Comparison of ENCODE assay signal across 8 cellular contexts in the genomic region with DNA sequence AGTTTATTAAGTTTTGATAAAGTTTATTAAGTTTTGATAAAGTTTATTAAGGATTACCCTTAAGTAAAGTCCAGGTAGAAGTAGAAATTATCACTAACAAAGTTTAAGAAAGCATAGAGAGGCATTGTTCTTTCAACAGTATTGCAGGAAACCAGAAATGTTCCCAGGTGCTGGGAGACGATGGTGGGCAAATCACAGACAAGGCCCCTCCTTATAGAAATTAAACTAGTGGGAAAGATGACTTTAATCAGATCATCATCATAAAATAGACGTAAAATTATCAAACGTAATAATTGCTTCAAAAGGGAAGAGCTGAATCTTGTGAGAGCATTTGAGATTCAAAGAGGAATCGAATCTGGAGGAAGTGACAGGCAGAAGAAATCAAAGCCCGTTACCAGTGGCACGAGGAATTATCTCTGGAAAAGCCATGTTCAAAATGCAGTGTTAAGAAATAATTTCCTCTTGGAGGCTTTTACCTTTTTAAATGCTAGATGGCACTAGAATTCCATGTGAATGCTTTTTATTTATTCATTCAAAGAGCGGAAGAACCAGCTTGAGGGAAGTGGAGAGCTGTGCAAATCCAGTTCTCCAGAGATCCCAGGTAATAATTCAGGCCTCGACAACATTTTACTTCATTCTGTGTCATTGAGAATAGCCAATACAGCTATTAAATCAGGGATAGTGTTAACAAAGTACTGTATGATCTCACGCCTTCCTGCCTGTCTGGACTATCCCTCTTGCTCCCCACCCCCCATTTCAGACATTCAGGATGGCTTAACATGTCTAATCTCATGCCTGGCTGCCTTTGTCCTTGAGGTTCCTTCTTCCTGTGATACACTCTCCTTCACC. TPM values are rescaled to one million over a fixed set of nuclear protein-coding genes. Genes with fewer than 3 reads are reported as not detected.
DNase-seq lines count a peak whose midpoint lies in the region; ATAC-seq and TF ChIP-seq lines count a peak whose summit lies in the region.

No MANE protein-coding gene starts in this region.

- TF ChIP-seq POLR2A in ovary (IDR thresholded peaks at IDR 0.05): no peak

- no peaks in the 10 kb centered on the region for H3K9me3 Mint-ChIP-seq in activated CD4-positive, alpha-beta memory T cell treated with anti-CD3 and anti-CD28 coated beads for 36 hours

- peak; percentile 5 to 73 (median 30) for DNase-seq in NCI-H1417 (lab: John Stamatoyannopoulos, UW)
- DNase-seq in NCI-H1417 treated with DMSO at 0.1 percent for 48 hours (lab: John Stamatoyannopoulos, UW): no peak
- DNase-seq in NAMALWA (ENCODE audit: low spot score): peak; percentile 12
- no peak for DNase-seq in activated CD4-positive, alpha-beta memory T cell treated with anti-CD3 and anti-CD28 coated beads for 36 hours
- DNase-seq in foreskin fibroblast: peak in 1 of 2 donors; percentile 68
- DNase-seq in ovary: no peak
- no peak for DNase-seq in stimulated activated CD4-positive, alpha-beta T cell treated with anti-CD3 and anti-CD28 coated beads, Interleukin-2, amount 100 ng/mL, for 24 hours

- H3K4me1 Mint-ChIP-seq in activated CD4-positive, alpha-beta memory T cell treated with anti-CD3 and anti-CD28 coated beads for 36 hours (ENCODE audit: low read depth): peaks cover 45% of the 10 kb centered on the region

- TF ChIP-seq EP300 in ovary (IDR thresholded peaks at IDR 0.05): no peak

- intact Hi-C loops in activated CD4-positive, alpha-beta memory T cell treated with anti-CD3 and anti-CD28 coated beads for 36 hours (cut with micrococcal nuclease): loop anchor here (2.0 to 10.0 kb wide), 8 partner anchors 45 to 703 kb away; a partner anchor contains a TSS
- intact Hi-C loops in ovary (cut with DNase I): loop anchor here (1.0 to 10.0 kb wide), 7 partner anchors 65 to 411 kb away; a partner anchor contains a TSS

- no peaks in the 10 kb centered on the region for H3K9me3 ChIP-seq in ovary

- H3K27me3 ChIP-seq in ovary: no peaks in the 10 kb centered on the region

- H3K27ac Mint-ChIP-seq in activated CD4-positive, alpha-beta memory T cell treated with anti-CD3 and anti-CD28 coated beads for 36 hours: peak overlapping the region; percentile 87

- H3K4me3 ChIP-seq in foreskin fibroblast (ENCODE audit: low read depth in 1 of 2, low read length in 2 of 2) (peak overlapping the region; percentile 86 to 90), ovary (peak overlapping the region; percentile 93)

- no peak for ATAC-seq in GM21717 (IDR thresholded peaks at IDR 0.05; ENCODE audit: unreplicated experiment)

- no peaks in the 10 kb centered on the region for H3K27me3 Mint-ChIP-seq in activated CD4-positive, alpha-beta memory T cell treated with anti-CD3 and anti-CD28 coated beads for 36 hours

- CTCF ChIA-PET in activated CD4-positive, alpha-beta memory T cell treated with anti-CD3 and anti-CD28 coated beads for 36 hours (lab: Charles Lee): interaction anchor here (0.6 to 4.7 kb wide), 22 partner anchors 39 to 412 kb away, joined by 3 to 92 read pairs (median 4); a partner anchor contains a TSS

- 13 to 19% (median 14%) methylated on average over 9 of the region's 9 CpGs for WGBS in ovary, 3 donors

- peak overlapping the region; percentile 54 to 92 for H3K27ac ChIP-seq in ovary

- H3K4me1 ChIP-seq in ovary (ENCODE audit: insufficient read depth): peaks cover 1% of the 10 kb centered on the region

- no peaks in the 10 kb centered on the region for H3K36me3 ChIP-seq in ovary

- peaks cover 3% of the 10 kb centered on the region for H3K36me3 Mint-ChIP-seq in activated CD4-positive, alpha-beta memory T cell treated with anti-CD3 and anti-CD28 coated beads for 36 hours

- TF ChIP-seq CTCF in foreskin fibroblast (IDR thresholded peaks at IDR 0.05; ENCODE audit: low read depth, low read length) (peak; percentile 22), ovary (IDR thresholded peaks at IDR 0.05) (peak; percentile 24 to 47 (median 27))

- peak overlapping the region; percentile 95 for H3K4me3 Mint-ChIP-seq in activated CD4-positive, alpha-beta memory T cell treated with anti-CD3 and anti-CD28 coated beads for 36 hours

- POLR2A ChIA-PET in activated CD4-positive, alpha-beta memory T cell treated with anti-CD3 and anti-CD28 coated beads for 36 hours (lab: Charles Lee): interaction anchor here (0.8 to 1.4 kb wide), 4 partner anchors 65 to 254 kb away, joined by 3 to 6 read pairs (median 3); a partner anchor contains a TSS

RNA-seq across cellular contexts. Expression of a gene that starts 1.0 kb away (rescaled TPM):
- total RNA-seq in activated CD4-positive, alpha-beta memory T cell treated with anti-CD3 and anti-CD28 coated beads for 36 hours: 10 to 100 TPM; 45.5 to 46.6 TPM
- 10 to 100 TPM; 23.5 to 59.0 (median 45.3) TPM for total RNA-seq in ovary
- 100 to 1,000 TPM in 1 of 2 donors, 10 to 100 TPM in 1; 46.0 to 103 TPM for polyA plus RNA-seq in ovary

RNA-seq across cellular contexts. Expression of a gene that starts 44.5 kb away (rescaled TPM):
- total RNA-seq in activated CD4-positive, alpha-beta memory T cell treated with anti-CD3 and anti-CD28 coated beads for 36 hours: 10 to 100 TPM; 81.8 to 83.1 TPM
- total RNA-seq in ovary: 1 to 10 TPM in 3 of 7 donors, under 1 TPM in 3, not detected in 1; 0.48 to 1.2 (median 0.90) TPM
- polyA plus RNA-seq in ovary: 1 to 10 TPM; 1.1 to 5.9 TPM

Comparison
In these comparisons a context has a peak if more than half of its experiments do, and no peak if none do; other contexts are left out.
1. DNase-seq: peak in NCI-H1417 (3 of 3) and NAMALWA (single experiment); none in NCI-H1417 treated with DMSO at 0.1 percent for 48 hours (single experiment), activated CD4-positive, alpha-beta memory T cell treated with anti-CD3 and anti-CD28 coated beads for 36 hours (single experiment), ovary (0 of 5) and stimulated activated CD4-positive, alpha-beta T cell treated with anti-CD3 and anti-CD28 coated beads, Interleukin-2, amount 100 ng/mL, for 24 hours (0 of 2).
2. RNA of a gene that starts 44.5 kb away (total RNA-seq): 81.8 to 83.1 TPM in activated CD4-positive, alpha-beta memory T cell treated with anti-CD3 and anti-CD28 coated beads for 36 hours; 0.48 to 1.2 TPM in ovary; every median in the first group is over 10 times any median in the second.